Comparison of ENCODE assay signal across 37 cellular contexts in the genomic region with DNA sequence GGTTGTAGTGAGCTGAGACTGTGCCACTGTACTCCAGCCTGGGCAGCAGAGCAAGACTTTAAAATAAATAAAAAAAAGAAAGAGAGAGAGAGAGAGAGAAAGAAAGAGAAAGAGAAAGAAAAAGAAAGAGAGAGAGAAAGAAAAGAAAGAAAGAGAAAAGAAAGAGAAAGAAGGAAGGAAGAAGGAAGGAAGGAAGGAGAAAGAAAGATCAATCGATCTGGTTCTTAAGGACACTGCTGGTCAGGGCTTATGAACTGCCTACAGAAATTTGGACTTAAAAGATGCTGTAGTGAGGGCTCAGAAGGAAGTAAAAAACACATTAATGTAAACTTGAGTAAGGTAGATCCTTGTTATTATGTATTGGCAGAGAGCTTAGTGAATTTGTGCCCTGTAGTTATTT.
"Had no signal": no experiment of that assay in that cellular context is flagged by ENCODE, and none has a peak within 500 bp of the region (broad histone marks: within the 10 kb centered on the region; RNA-seq: fewer than 3 reads in every experiment).

No MANE protein-coding gene starts in this region.

- FAIRE-seq: bronchial epithelial cell, TTC549 had no signal

- H3K27me3 Mint-ChIP-seq: activated B cell treated with CpG ODN at 0.5 μM for 24 hours; activated CD4-positive, alpha-beta memory T cell treated with anti-CD3 and anti-CD28 coated beads for 36 hours; activated CD4-positive, alpha-beta T cell treated with anti-CD3 and anti-CD28 coated beads, Interleukin-2, amount 10 ng/mL, durations not matched to agents 24 days and 14 days; activated CD8-positive, alpha-beta memory T cell treated with anti-CD3 and anti-CD28 coated beads, Interleukin-2, amount 10 ng/mL, durations not matched to agents 7 days and 5 days; activated naive CD4-positive, alpha-beta T cell treated with anti-CD3 and anti-CD28 coated beads, Interleukin-2, amount 10 ng/mL, durations not matched to agents 7 days and 5 days; activated naive CD4-positive, alpha-beta T cell treated with anti-CD3 and anti-CD28 coated beads, Interleukin-2, amount 50 U/mL, for 24 hours; activated naive CD8-positive, alpha-beta T cell; activated naive CD8-positive, alpha-beta T cell treated with anti-CD3 and anti-CD28 coated beads, Interleukin-2, amount 10 ng/mL, durations not matched to agents 7 days and 5 days; activated naive CD8-positive, alpha-beta T cell treated with anti-CD3 and anti-CD28 coated beads, Interleukin-2, amount 50 U/mL, for 24 hours; activated T-cell treated with anti-CD3 and anti-CD28 coated beads, Interleukin-2, amount 50 U/mL, for 24 hours; brain; central memory CD8-positive, alpha-beta T cell had no signal

- H3K27ac ChIP-seq: ascending aorta, cardiac muscle cell, VCaP had no signal

- DNase-seq: activated B cell treated with CpG ODN at 0.5 μM for 24 hours; activated CD4-positive, alpha-beta memory T cell treated with anti-CD3 and anti-CD28 coated beads for 36 hours; activated CD4-positive, alpha-beta T cell treated with anti-CD3 and anti-CD28 coated beads for 4 hours; activated CD4-positive, alpha-beta T cell treated with anti-CD3 and anti-CD28 coated beads, Interleukin-2, amount 10 ng/mL, durations not matched to agents 24 days and 14 days; activated CD4-positive, alpha-beta T cell treated with anti-CD3 and anti-CD28 coated beads, Interleukin-2, amount 50 U/mL, for 1 hour; activated CD4-positive, alpha-beta T cell treated with anti-CD3 and anti-CD28 coated beads, Interleukin-2, amount 50 U/mL, for 4 hours; activated CD4-positive, CD25-positive, alpha-beta regulatory T cell treated with anti-CD3 and anti-CD28 coated beads, Interleukin-2, amount 50 U/mL, for 72 hours; activated CD8-positive, alpha-beta memory T cell treated with anti-CD3 and anti-CD28 coated beads for 24 hours; activated CD8-positive, alpha-beta memory T cell treated with anti-CD3 and anti-CD28 coated beads, Interleukin-2, amount 10 ng/mL, durations not matched to agents 7 days and 5 days; activated CD8-positive, alpha-beta memory T cell treated with anti-CD3 and anti-CD28 coated beads, Interleukin-2, amount 50 U/mL, for 48 hours; activated effector memory CD4-positive, alpha-beta T cell treated with Interleukin-2 at 50 U/mL for 16 hours; activated gamma-delta T cell; activated naive CD4-positive, alpha-beta T cell treated with anti-CD3 and anti-CD28 coated beads, Interleukin-2, amount 10 ng/mL, durations not matched to agents 7 days and 5 days; activated naive CD4-positive, alpha-beta T cell treated with Interleukin-2 at 50 U/mL for 16 hours; activated naive CD8-positive, alpha-beta T cell treated with anti-CD3 and anti-CD28 coated beads, Interleukin-2, amount 10 ng/mL, durations not matched to agents 7 days and 5 days; activated naive CD8-positive, alpha-beta T cell treated with anti-CD3 and anti-CD28 coated beads, Interleukin-2, amount 50 U/mL, for 24 hours; activated T-cell treated with anti-CD3 and anti-CD28 coated beads, Interleukin-2, amount 50 U/mL, for 24 hours; activated T-cell treated with anti-CD3 and anti-CD28 coated beads, Interleukin-2, amount 50 U/mL, for 48 hours; amygdala; anterior cingulate cortex; caudate nucleus; cerebellar nuclear complex; T-helper 1 cell; T-helper 2 cell; T-helper 9 cell had no signal

- ATAC-seq: activated CD8-positive, alpha-beta memory T cell treated with anti-CD3 and anti-CD28 coated beads, Interleukin-2, amount 10 ng/mL, durations not matched to agents 7 days and 5 days; activated naive CD8-positive, alpha-beta T cell treated with anti-CD3 and anti-CD28 coated beads, Interleukin-2, amount 50 U/mL, for 24 hours had no signal

- H3K4me3 ChIP-seq: ascending aorta, cardiac muscle cell had no signal

- H3K4me1 Mint-ChIP-seq: activated B cell treated with CpG ODN at 0.5 μM for 24 hours; activated CD4-positive, alpha-beta T cell treated with anti-CD3 and anti-CD28 coated beads, Interleukin-2, amount 10 ng/mL, durations not matched to agents 24 days and 14 days; activated CD8-positive, alpha-beta memory T cell treated with anti-CD3 and anti-CD28 coated beads, Interleukin-2, amount 10 ng/mL, durations not matched to agents 7 days and 5 days; activated naive CD4-positive, alpha-beta T cell treated with anti-CD3 and anti-CD28 coated beads, Interleukin-2, amount 10 ng/mL, durations not matched to agents 7 days and 5 days; activated naive CD4-positive, alpha-beta T cell treated with anti-CD3 and anti-CD28 coated beads, Interleukin-2, amount 50 U/mL, for 24 hours; activated naive CD8-positive, alpha-beta T cell treated with anti-CD3 and anti-CD28 coated beads, Interleukin-2, amount 50 U/mL, for 24 hours; brain; central memory CD8-positive, alpha-beta T cell had no signal

- H3K9me3 ChIP-seq: ascending aorta had no signal

- H3K4me3 Mint-ChIP-seq: activated B cell treated with CpG ODN at 0.5 μM for 24 hours; activated CD4-positive, alpha-beta memory T cell treated with anti-CD3 and anti-CD28 coated beads for 36 hours; activated CD4-positive, alpha-beta T cell treated with anti-CD3 and anti-CD28 coated beads, Interleukin-2, amount 10 ng/mL, durations not matched to agents 24 days and 14 days; activated CD8-positive, alpha-beta memory T cell treated with anti-CD3 and anti-CD28 coated beads, Interleukin-2, amount 10 ng/mL, durations not matched to agents 7 days and 5 days; activated naive CD4-positive, alpha-beta T cell treated with anti-CD3 and anti-CD28 coated beads, Interleukin-2, amount 10 ng/mL, durations not matched to agents 7 days and 5 days; activated naive CD4-positive, alpha-beta T cell treated with anti-CD3 and anti-CD28 coated beads, Interleukin-2, amount 50 U/mL, for 24 hours; activated naive CD8-positive, alpha-beta T cell; activated naive CD8-positive, alpha-beta T cell treated with anti-CD3 and anti-CD28 coated beads, Interleukin-2, amount 10 ng/mL, durations not matched to agents 7 days and 5 days; activated naive CD8-positive, alpha-beta T cell treated with anti-CD3 and anti-CD28 coated beads, Interleukin-2, amount 50 U/mL, for 24 hours; activated T-cell treated with anti-CD3 and anti-CD28 coated beads, Interleukin-2, amount 50 U/mL, for 24 hours; brain; central memory CD8-positive, alpha-beta T cell; T-helper 1 cell treated with Interleukin-12 subunit alpha and Interleukin-12 subunit beta and Interleukin-4 antibody, amounts not matched to agents 30 μg/mL and 1 μg/mL, for 36 hours; T-helper 2 cell treated with Interferon-gamma antibody and Interleukin-4, amounts not matched to agents 5 μg/mL and 100 μg/mL, for 36 hours had no signal

- H3K9me3 Mint-ChIP-seq: activated naive CD4-positive, alpha-beta T cell treated with anti-CD3 and anti-CD28 coated beads, Interleukin-2, amount 50 U/mL, for 24 hours; T-helper 2 cell treated with Interferon-gamma antibody and Interleukin-4, amounts not matched to agents 5 μg/mL and 100 μg/mL, for 36 hours had no signal

- H3K27ac Mint-ChIP-seq: activated B cell treated with CpG ODN at 0.5 μM for 24 hours; activated CD4-positive, alpha-beta memory T cell treated with anti-CD3 and anti-CD28 coated beads for 36 hours; activated CD4-positive, alpha-beta T cell treated with anti-CD3 and anti-CD28 coated beads, Interleukin-2, amount 10 ng/mL, durations not matched to agents 24 days and 14 days; activated CD8-positive, alpha-beta memory T cell treated with anti-CD3 and anti-CD28 coated beads, Interleukin-2, amount 10 ng/mL, durations not matched to agents 7 days and 5 days; activated naive CD4-positive, alpha-beta T cell treated with anti-CD3 and anti-CD28 coated beads, Interleukin-2, amount 10 ng/mL, durations not matched to agents 7 days and 5 days; activated naive CD4-positive, alpha-beta T cell treated with anti-CD3 and anti-CD28 coated beads, Interleukin-2, amount 50 U/mL, for 24 hours; activated naive CD8-positive, alpha-beta T cell; activated naive CD8-positive, alpha-beta T cell treated with anti-CD3 and anti-CD28 coated beads, Interleukin-2, amount 10 ng/mL, durations not matched to agents 7 days and 5 days; activated naive CD8-positive, alpha-beta T cell treated with anti-CD3 and anti-CD28 coated beads, Interleukin-2, amount 50 U/mL, for 24 hours; activated T-cell treated with anti-CD3 and anti-CD28 coated beads, Interleukin-2, amount 50 U/mL, for 24 hours; activated T-helper 2 cell treated with anti-CD3 and anti-CD28 coated beads, Interferon-gamma antibody, Interleukin-2, Interleukin-4, amounts not matched to agents 10 μg/mL and 5 μg/mL and 100 μg/mL, durations not matched to agents 14 hours and 24 hours and 36 hours; brain; T-helper 1 cell treated with Interleukin-12 subunit alpha and Interleukin-12 subunit beta and Interleukin-4 antibody, amounts not matched to agents 30 μg/mL and 1 μg/mL, for 36 hours; T-helper 2 cell treated with Interferon-gamma antibody and Interleukin-4, amounts not matched to agents 5 μg/mL and 100 μg/mL, for 36 hours had no signal

- H3K27me3 ChIP-seq: ascending aorta, cardiac muscle cell had no signal

- H3K4me1 ChIP-seq: ascending aorta had no signal
